In genomic region chr21:32382108-32382601, GRCh38 we compare ENCODE assay signal across 13 cellular contexts. TPM values are rescaled to one million over a fixed set of nuclear protein-coding genes. Genes with fewer than 3 reads are reported as not detected.
DNase-seq lines count a peak whose midpoint lies in the region; ATAC-seq and TF ChIP-seq lines count a peak whose summit lies in the region.
"Had no signal": no experiment of that assay in that cellular context is flagged by ENCODE, and none has a peak within 500 bp of the region (broad histone marks: within the 10 kb centered on the region; RNA-seq: fewer than 3 reads in every experiment).

No MANE protein-coding gene starts in this region.

- H3K36me3 ChIP-seq in Panc1 (ENCODE audit: control insufficient read depth, insufficient read depth, low read length) (peaks cover 15% of the 10 kb centered on the region), testis (ENCODE audit: low read depth, missing control alignments) (no peaks in the 10 kb centered on the region)

- H3K27me3 ChIP-seq in Panc1 (ENCODE audit: control insufficient read depth, insufficient read depth, low read length) (no peaks in the 10 kb centered on the region), testis (no peaks in the 10 kb centered on the region)
- H3K27me3 ChIP-seq: adrenal gland, thyroid gland had no signal

- in situ Hi-C loops in Panc1 (cut with HindIII; ENCODE audit: low pct_unique_long_range_greater_than_20kb, low sequenced_read_pairs) = no loop called here

- TF ChIP-seq CTCF in Panc1 (IDR thresholded peaks at IDR 0.05) (no peak), testis (IDR thresholded peaks at IDR 0.05) (no peak)

- peak in 2 of 3 experiments; percentile 12 to 57 for DNase-seq in NCI-H1417 (lab: John Stamatoyannopoulos, UW)
- DNase-seq in NCI-H1417 treated with DMSO at 0.1 percent for 48 hours (lab: John Stamatoyannopoulos, UW) = no peak
- DNase-seq in Panc1 (ENCODE audit: low read depth, low spot score) = no peak
- DNase-seq in fibroblast of gingiva (ENCODE audit: low read depth) = peak; percentile 77
- DNase-seq in testis = no peak
- DNase-seq: GOT3, NCI-H82, thyroid gland had no signal

- H3K27ac ChIP-seq in Panc1 (ENCODE audit: low read length) (no peak overlapping the region), testis (peak overlapping the region; percentile 26 to 50)
- H3K27ac ChIP-seq: thyroid gland had no signal

- 74 to 79% methylated on average over 9 of the region's 9 CpGs for WGBS in testis, 2 donors

- H3K4me3 ChIP-seq in Panc1 (ENCODE audit: low read depth in 2 of 2, low read length in 2 of 2) = no peak overlapping the region
- no peak overlapping the region for H3K4me3 ChIP-seq in testis
- H3K4me3 ChIP-seq: adrenal gland, thyroid gland had no signal

- no TSS peak for BruUV-seq in Panc1 (replicated peaks; lab: Mats Ljungman, UMichigan)

- POLR2A ChIA-PET in Panc1 (lab: Charles Lee) = no interaction called here

- CTCF ChIA-PET in Panc1 (lab: Charles Lee) = no interaction called here

- TF ChIP-seq POLR2A in testis (IDR thresholded peaks at IDR 0.05) = no peak

- intact Hi-C loops in Panc1 (cut with micrococcal nuclease; ENCODE audit: unreplicated experiment) = no loop called here
- intact Hi-C loops in testis (cut with DNase I; ENCODE audit: low total_unique reads) = no loop called here

- ATAC-seq in Panc1 (0 out of 2 replicates have a peak, but pooled peaks have one; percentile 25), HG02840 (IDR thresholded peaks at IDR 0.05; ENCODE audit: low FRiP score, unreplicated experiment) (no peak), HG03439 (IDR thresholded peaks at IDR 0.05; ENCODE audit: unreplicated experiment) (no peak), HG03175 (IDR thresholded peaks at IDR 0.05; ENCODE audit: unreplicated experiment) (no peak)
- ATAC-seq: left lobe of liver had no signal

- no peaks in the 10 kb centered on the region for H3K9me3 ChIP-seq in Panc1 (ENCODE audit: control insufficient read depth, insufficient read depth, low read depth, low read length)
- no peaks in the 10 kb centered on the region for H3K9me3 ChIP-seq in testis
- H3K9me3 ChIP-seq: adrenal gland, thyroid gland had no signal

- H3K4me1 ChIP-seq in Panc1 (ENCODE audit: control insufficient read depth, insufficient read depth, low read length) = peaks cover 6% of the 10 kb centered on the region
- peaks cover 3% of the 10 kb centered on the region for H3K4me1 ChIP-seq in testis

RNA-seq across cellular contexts. Expression of gene URB1, which starts 10.7 kb away (rescaled TPM):
- total RNA-seq in Panc1 (2021; ENCODE audit: unreplicated experiment) (18.1 TPM), testis (10 to 100 TPM; 38.8 to 41.4 TPM)
- 14.6 TPM for polyA plus RNA-seq in Panc1 (2012; ENCODE audit: insufficient read length)
- polyA plus RNA-seq in testis (ENCODE audit: insufficient read depth, low read depth, low replicate concordance) = 16.6 TPM

RNA-seq across cellular contexts. Expression of gene EVA1C, which starts 30.4 kb away (rescaled TPM):
- total RNA-seq in Panc1 (2021; ENCODE audit: unreplicated experiment) = 2.8 TPM
- polyA plus RNA-seq in Panc1 (2012; ENCODE audit: insufficient read length) = 3.7 TPM
- 10 to 100 TPM; 28.4 to 44.2 TPM for total RNA-seq in testis
- 47.0 TPM for polyA plus RNA-seq in testis (ENCODE audit: insufficient read depth, low read depth, low replicate concordance)

Comparison
In these comparisons a context has a peak if more than half of its experiments do, and no peak if none do; other contexts are left out.
1. DNase-seq: peak in NCI-H1417 (2 of 3) and fibroblast of gingiva (single experiment); none in NCI-H1417 treated with DMSO at 0.1 percent for 48 hours (single experiment), Panc1 (single experiment) and testis (single experiment).